10 cellular contexts compared by ENCODE assay signal in the genomic region with DNA sequence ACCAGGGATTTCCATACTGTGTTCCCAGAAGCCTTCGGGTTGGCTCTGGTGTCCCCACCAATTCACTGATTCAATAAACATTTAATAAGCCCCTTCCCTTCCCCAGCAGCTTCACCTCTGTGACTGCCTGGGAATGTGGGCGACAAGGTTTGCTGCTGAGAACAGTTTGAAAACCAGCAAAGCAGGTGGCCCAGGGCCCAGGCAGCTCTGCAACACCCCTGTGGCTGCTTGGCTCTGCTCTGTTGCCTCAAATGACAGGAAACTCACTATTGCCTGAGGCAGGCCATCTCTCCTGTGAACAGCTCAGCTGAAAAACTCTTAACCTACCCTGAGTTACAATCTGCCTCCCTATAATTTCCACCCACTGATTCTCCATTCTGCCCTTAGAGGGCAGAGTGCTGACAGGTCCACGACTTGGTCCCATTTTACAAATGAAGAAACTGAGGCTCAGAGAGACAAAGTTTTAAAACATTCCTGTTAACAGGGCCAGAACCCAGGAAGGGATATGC. TPM values are rescaled to one million over a fixed set of nuclear protein-coding genes. Genes with fewer than 3 reads are reported as not detected.
DNase-seq lines count a peak whose midpoint lies in the region; TF ChIP-seq lines count a peak whose summit lies in the region.
"Had no signal": no experiment of that assay in that cellular context is flagged by ENCODE, and none has a peak within 500 bp of the region (broad histone marks: within the 10 kb centered on the region; RNA-seq: fewer than 3 reads in every experiment).

No MANE protein-coding gene starts in this region.

- peaks cover 35% of the 10 kb centered on the region for H3K4me1 Mint-ChIP-seq in osteocyte (ENCODE audit: unreplicated experiment)

- H3K4me1 ChIP-seq in adipocyte (ENCODE audit: control insufficient read depth, insufficient read depth, low read length) = peaks cover 29% of the 10 kb centered on the region
- H3K4me1 ChIP-seq in esophagus squamous epithelium = peaks cover 12 to 40% (median 23%) of the 10 kb centered on the region in 3 donors

- no peaks in the 10 kb centered on the region for H3K27me3 Mint-ChIP-seq in osteocyte (ENCODE audit: unreplicated experiment)

- H3K9me3 Mint-ChIP-seq in osteocyte (ENCODE audit: unreplicated experiment) = no peaks in the 10 kb centered on the region

- H3K27ac Mint-ChIP-seq in osteocyte (ENCODE audit: unreplicated experiment) = no peak overlapping the region

- intact Hi-C loops in esophagus squamous epithelium (cut with DNase I) = no loop called here

- no peaks in the 10 kb centered on the region for H3K36me3 Mint-ChIP-seq in osteocyte (ENCODE audit: unreplicated experiment)

- no peaks in the 10 kb centered on the region for H3K27me3 ChIP-seq in HL-60 (ENCODE audit: insufficient read depth, poor library complexity, severe bottlenecking)
- H3K27me3 ChIP-seq in adipocyte (replicated peaks; ENCODE audit: control insufficient read depth, insufficient read depth, low read length) = no peaks in the 10 kb centered on the region
- no peaks in the 10 kb centered on the region for H3K27me3 ChIP-seq in esophagus squamous epithelium
- H3K27me3 ChIP-seq: testis had no signal

- DNase-seq in NK-92 treated with Interleukin-12 subunit alpha and Interleukin-12 subunit beta, amount 100 ng/mL, for 24 hours (lab: John Stamatoyannopoulos, UW) = peak; percentile 24
- DNase-seq in NK-92 (lab: John Stamatoyannopoulos, UW; ENCODE audit: unreplicated experiment) (no peak), HL-60 (ENCODE audit: low read depth in 1 of 2, low spot score in 1 of 2) (peak in 1 of 2 experiments; percentile 47), adipocyte (ENCODE audit: low read depth) (peak; percentile 16), osteocyte (ENCODE audit: extremely low spot score, unreplicated experiment) (no peak), ACHN (no peak), esophagus squamous epithelium (lab: John Stamatoyannopoulos, UW) (no peak), NCI-H2227 (lab: John Stamatoyannopoulos, UW; ENCODE audit: unreplicated experiment) (no peak)
- DNase-seq: effector memory CD4-positive, alpha-beta T cell; testis had no signal

- no peak overlapping the region for H3K4me3 Mint-ChIP-seq in osteocyte (ENCODE audit: unreplicated experiment)

- 83 to 88% methylated on average over 2 to 3 of the region's 3 CpGs for WGBS in esophagus squamous epithelium, 2 donors

- H3K36me3 ChIP-seq in adipocyte (ENCODE audit: control insufficient read depth, insufficient read depth, low read length, severe bottlenecking) = no peaks in the 10 kb centered on the region
- H3K36me3 ChIP-seq in esophagus squamous epithelium = peaks cover 0 to 9% (median 0%) of the 10 kb centered on the region in 3 donors

- H3K27ac ChIP-seq in HL-60 (replicated peaks) = peak overlapping the region; percentile 49
- H3K27ac ChIP-seq in esophagus squamous epithelium = no peak overlapping the region
- H3K27ac ChIP-seq: testis had no signal

- H3K9ac ChIP-seq in adipocyte (ENCODE audit: low read length) = no peak overlapping the region

- TF ChIP-seq CTCF in HL-60 (IDR thresholded peaks at IDR 0.05; ENCODE audit: insufficient read depth, low read length) (no peak), osteocyte (IDR thresholded peaks at IDR 0.05) (peak; percentile 40), esophagus squamous epithelium (IDR thresholded peaks at IDR 0.05) (peak in 1 of 6 experiments; percentile 8)

- H3K4me3 ChIP-seq in HL-60 (replicated peaks; ENCODE audit: insufficient read depth, low read length) (no peak overlapping the region), adipocyte (ENCODE audit: low read length) (no peak overlapping the region), esophagus squamous epithelium (no peak overlapping the region)
- H3K4me3 ChIP-seq: testis had no signal

- H3K9me3 ChIP-seq in adipocyte (ENCODE audit: control insufficient read depth, low read length) = no peaks in the 10 kb centered on the region
- H3K9me3 ChIP-seq in esophagus squamous epithelium = no peaks in the 10 kb centered on the region
- H3K9me3 ChIP-seq: testis had no signal

- in situ Hi-C loops in ACHN (cut with HindIII; ENCODE audit: low pct_ligation_motif_present, low pct_unique_long_range_greater_than_20kb, low sequenced_read_pairs) = no loop called here

- no peak for TF ChIP-seq POLR2A in esophagus squamous epithelium (IDR thresholded peaks at IDR 0.05)

RNA-seq across cellular contexts. Expression of a gene that starts 10.5 kb away (rescaled TPM):
- 1.6 and 3.5 TPM in 2 replicates for total RNA-seq in osteocyte
- total RNA-seq in esophagus squamous epithelium = 1 to 10 TPM; 1.0 to 4.0 (median 2.4) TPM

RNA-seq across cellular contexts. Expression of a gene that starts 57.3 kb away (rescaled TPM):
- total RNA-seq in osteocyte = not detected in 2 replicates
- under 1 TPM in 1 of 4 donors, not detected in 3; 0.57 TPM for total RNA-seq in esophagus squamous epithelium

Comparison
In these comparisons a context has a peak if more than half of its experiments do, and no peak if none do; other contexts are left out.
1. DNase-seq: peak in NK-92 treated with Interleukin-12 subunit alpha and Interleukin-12 subunit beta, amount 100 ng/mL, for 24 hours (single experiment) and adipocyte (single experiment); none in NK-92 (single experiment), osteocyte (single experiment), ACHN (single experiment), esophagus squamous epithelium (single experiment) and NCI-H2227 (single experiment).